Comparison of ENCODE assay signal across 26 cellular contexts in genomic region chr9:87620727-87621322, GRCh38.
DNase-seq lines count a peak whose midpoint lies in the region; ATAC-seq and TF ChIP-seq lines count a peak whose summit lies in the region.
"Had no signal": no experiment of that assay in that cellular context is flagged by ENCODE, and none has a peak within 500 bp of the region (broad histone marks: within the 10 kb centered on the region; RNA-seq: fewer than 3 reads in every experiment).

No MANE protein-coding gene starts in this region.

- no peak for TF ChIP-seq CTCF in left lung (IDR thresholded peaks at IDR 0.05)

- no peak overlapping the region for H3K27ac ChIP-seq in left lung
- H3K27ac ChIP-seq: HL-60, right atrium auricular region, RWPE1, spleen, vagina had no signal

- intact Hi-C loops in left lung (cut with DNase I): no loop called here

- H3K36me3 ChIP-seq in left lung: peaks cover 0 to 11% of the 10 kb centered on the region in 2 donors
- H3K36me3 ChIP-seq: HAP-1, right atrium auricular region, vagina had no signal

- no peak overlapping the region for H3K4me3 ChIP-seq in left lung
- H3K4me3 ChIP-seq: HAP-1, right atrium auricular region, spleen, vagina had no signal

- DNase-seq in Daoy (ENCODE audit: low read depth) (peak; percentile 42), NCI-H1417 treated with DMSO at 0.1 percent for 48 hours (lab: John Stamatoyannopoulos, UW) (peak; percentile 46), cerebellum (ENCODE audit: low spot score) (peak; percentile 23), left lung (no peak), 8988T (no peak), GM19240 (ENCODE audit: insufficient read length, low spot score) (no peak), HEK293T (ENCODE audit: extremely low spot score) (no peak)
- DNase-seq: ACHN; activated CD4-positive, alpha-beta T cell treated with anti-CD3 and anti-CD28 coated beads for 4 hours; activated naive CD4-positive, alpha-beta T cell treated with Interleukin-2 at 50 U/mL for 16 hours; activated T-cell treated with anti-CD3 and anti-CD28 coated beads, Interleukin-2, amount 50 U/mL, for 48 hours; dermis blood vessel endothelial cell; Kasumi-1; left cardiac atrium; naive thymus-derived CD4-positive, alpha-beta T cell; NCI-H2107; NCI-H510A; spleen; stimulated activated CD4-positive, alpha-beta T cell treated with anti-CD3 and anti-CD28 coated beads, Interleukin-2, amount 100 ng/mL, for 48 hours had no signal

- CTCF ChIA-PET in HEK293T (lab: Yijun Ruan, JAX): no interaction called here

- peaks cover 0 to 20% of the 10 kb centered on the region in 2 donors for H3K4me1 ChIP-seq in left lung
- H3K4me1 ChIP-seq: right atrium auricular region, spleen, vagina had no signal

- H3K27me3 ChIP-seq in left lung: no peaks in the 10 kb centered on the region
- H3K27me3 ChIP-seq: right atrium auricular region, spleen, vagina had no signal

- ATAC-seq in left lung: peak; percentile 38
- ATAC-seq in GM21619 (IDR thresholded peaks at IDR 0.05; ENCODE audit: unreplicated experiment): no peak
- ATAC-seq: left cardiac atrium; naive thymus-derived CD4-positive, alpha-beta T cell; stimulated activated effector memory CD8-positive, alpha-beta T cell treated with anti-CD3 and anti-CD28 coated beads, Interleukin-12 subunit alpha, Interleukin-12 subunit beta, amount 100 ng/mL, for 72 hours had no signal

- no peaks in the 10 kb centered on the region for H3K9me3 ChIP-seq in left lung
- H3K9me3 ChIP-seq: HAP-1, right atrium auricular region, vagina had no signal

- POLR2A ChIA-PET in HEK293T (lab: Yijun Ruan, JAX): no interaction called here

TF ChIP-seq in HEK293T, 16 proteins besides CTCF, POLR2A, EP300 and RAD21:
- no peak for TF ChIP-seq ARNT (IDR thresholded peaks at IDR 0.05)
- no peak for TF ChIP-seq CTBP1 (IDR thresholded peaks at IDR 0.05; ENCODE audit: borderline replicate concordance)
- TF ChIP-seq ELF4 (IDR thresholded peaks at IDR 0.05): no peak
- TF ChIP-seq FOXK2 (IDR thresholded peaks at IDR 0.05): no peak
- TF ChIP-seq PKNOX1 (IDR thresholded peaks at IDR 0.05): no peak
- no peak for TF ChIP-seq SP1 (IDR thresholded peaks at IDR 0.05)
- TF ChIP-seq TARDBP (IDR thresholded peaks at IDR 0.05): no peak
TF ChIP-seq in HEK293T: peak in this region for 0.

Comparison
In these comparisons a context has a peak if more than half of its experiments do, and no peak if none do; other contexts are left out.
1. DNase-seq: peak in Daoy (single experiment), NCI-H1417 treated with DMSO at 0.1 percent for 48 hours (single experiment) and cerebellum (single experiment); none in left lung (0 of 2), 8988T (single experiment), GM19240 (single experiment) and HEK293T (single experiment).